Comparison of ENCODE assay signal across 21 cellular contexts in genomic region chr11:107508201-107508857, GRCh38. TPM values are rescaled to one million over a fixed set of nuclear protein-coding genes. Genes with fewer than 3 reads are reported as not detected.
DNase-seq lines count a peak whose midpoint lies in the region; ATAC-seq, FAIRE-seq and TF ChIP-seq lines count a peak whose summit lies in the region.
"Had no signal": no experiment of that assay in that cellular context is flagged by ENCODE, and none has a peak within 500 bp of the region (broad histone marks: within the 10 kb centered on the region; RNA-seq: fewer than 3 reads in every experiment).

No MANE protein-coding gene starts in this region.

- H3K27ac ChIP-seq in testis: no peak overlapping the region
- H3K27ac ChIP-seq: BLaER1 had no signal

- peaks cover 23% of the 10 kb centered on the region for H3K36me3 Mint-ChIP-seq in nephron (ENCODE audit: low read depth)

- H3K27me3 Mint-ChIP-seq in nephron (ENCODE audit: low read depth): no peaks in the 10 kb centered on the region
- H3K27me3 Mint-ChIP-seq: B cell; CD4-positive, alpha-beta T cell; CD8-positive, alpha-beta memory T cell had no signal

- intact Hi-C loops in testis (cut with DNase I; ENCODE audit: low total_unique reads): no loop called here

- no peak overlapping the region for H3K4me3 Mint-ChIP-seq in nephron
- H3K4me3 Mint-ChIP-seq: B cell; CD14-positive monocyte; CD4-positive, alpha-beta T cell; CD8-positive, alpha-beta memory T cell; GM23338; H9 had no signal

- no peaks in the 10 kb centered on the region for H3K36me3 ChIP-seq in testis (ENCODE audit: low read depth, missing control alignments)
- H3K36me3 ChIP-seq in MG63: peaks cover 9% of the 10 kb centered on the region

- H3K27ac Mint-ChIP-seq in nephron: peak overlapping the region; percentile 25 to 67 (median 39)
- H3K27ac Mint-ChIP-seq: B cell; CD14-positive monocyte; CD4-positive, alpha-beta T cell; CD8-positive, alpha-beta memory T cell; GM23338; H9 had no signal

- peak; percentile 21 for FAIRE-seq in D721Med (lab: Jason Lieb, UNC)
- FAIRE-seq: GM12891, GM18507 had no signal

- H3K4me1 ChIP-seq in testis: peaks cover 6% of the 10 kb centered on the region
- H3K4me1 ChIP-seq: BLaER1 had no signal

- H3K4me3 ChIP-seq in testis: no peak overlapping the region
- H3K4me3 ChIP-seq in MG63: no peak overlapping the region
- H3K4me3 ChIP-seq: BLaER1, GM23338 had no signal

- no peak for TF ChIP-seq POLR2A in testis (IDR thresholded peaks at IDR 0.05)

- H3K9me3 ChIP-seq in testis (no peaks in the 10 kb centered on the region), MG63 (no peaks in the 10 kb centered on the region)
- H3K9me3 ChIP-seq: BLaER1 had no signal

- TF ChIP-seq CTCF in D721Med (IDR thresholded peaks at IDR 0.05; ENCODE audit: insufficient read depth, missing control alignments) (no peak), nephron (IDR thresholded peaks at IDR 0.05; ENCODE audit: unreplicated experiment in 3 of 3) (no peak), testis (IDR thresholded peaks at IDR 0.05) (no peak)

- no peaks in the 10 kb centered on the region for H3K9me3 Mint-ChIP-seq in nephron
- H3K9me3 Mint-ChIP-seq: CD4-positive, alpha-beta T cell; CD8-positive, alpha-beta memory T cell; GM23338; H9 had no signal

- DNase-seq in D721Med (ENCODE audit: insufficient read length, low spot score): no peak
- peak; percentile 7 for DNase-seq in left kidney (ENCODE audit: low read depth, low spot score)
- peak; percentile 36 for DNase-seq in testis
- no peak for DNase-seq in NCI-H524 treated with DMSO at 0.1 percent for 48 hours (lab: John Stamatoyannopoulos, UW)
- no peak for DNase-seq in HT-29 (ENCODE audit: low spot score)
- DNase-seq in MG63: no peak
- DNase-seq: CD4-positive, alpha-beta T cell; CD8-positive, alpha-beta memory T cell; DMS53; DMS79 treated with DMSO at 0.1 percent for 48 hours; GF-D8; H9 had no signal

- 75 to 93% methylated on average over 6 of the region's 6 CpGs for WGBS in testis, 2 donors

- peaks cover 39% of the 10 kb centered on the region for H3K4me1 Mint-ChIP-seq in nephron
- H3K4me1 Mint-ChIP-seq: B cell; CD14-positive monocyte; CD8-positive, alpha-beta memory T cell; GM23338; H9 had no signal

- no peaks in the 10 kb centered on the region for H3K27me3 ChIP-seq in testis
- H3K27me3 ChIP-seq in MG63: no peaks in the 10 kb centered on the region
- H3K27me3 ChIP-seq: BLaER1 had no signal

- no peak for ATAC-seq in HG03135 (IDR thresholded peaks at IDR 0.05; ENCODE audit: unreplicated experiment)
- ATAC-seq: GM23338, HCT116 had no signal

RNA-seq across cellular contexts. Expression of gene CWF19L2, which starts 50.7 kb away (rescaled TPM):
- 10 to 100 TPM; 22.9 to 26.0 TPM for total RNA-seq in testis
- 3.7 TPM for polyA plus RNA-seq in testis (ENCODE audit: insufficient read depth, low read depth, low replicate concordance)
- total RNA-seq in HT-29 (2014; rRNA removed; shearing (Covaris generic)): 3.7 and 4.0 TPM in 2 replicates
- total RNA-seq in MG63 (2014; rRNA removed; shearing (Covaris generic); ENCODE audit: low replicate concordance): 3.7 and 10.6 TPM in 2 replicates

RNA-seq across cellular contexts. Expression of gene ALKBH8, which starts 57.2 kb away (rescaled TPM):
- 10 to 100 TPM in 1 of 2 donors, 1 to 10 TPM in 1; 7.8 to 12.1 TPM for total RNA-seq in testis
- 5.3 TPM for polyA plus RNA-seq in testis (ENCODE audit: insufficient read depth, low read depth, low replicate concordance)
- total RNA-seq in HT-29 (2014; rRNA removed; shearing (Covaris generic)): 2.6 and 2.8 TPM in 2 replicates
- total RNA-seq in MG63 (2014; rRNA removed; shearing (Covaris generic); ENCODE audit: low replicate concordance): 5.5 and 7.0 TPM in 2 replicates

Comparison
In these comparisons a context has a peak if more than half of its experiments do, and no peak if none do; other contexts are left out.
1. DNase-seq: peak in left kidney (single experiment) and testis (single experiment); none in D721Med (single experiment), NCI-H524 treated with DMSO at 0.1 percent for 48 hours (single experiment), HT-29 (single experiment) and MG63 (single experiment).